7 cellular contexts compared by ENCODE assay signal in the genomic region with DNA sequence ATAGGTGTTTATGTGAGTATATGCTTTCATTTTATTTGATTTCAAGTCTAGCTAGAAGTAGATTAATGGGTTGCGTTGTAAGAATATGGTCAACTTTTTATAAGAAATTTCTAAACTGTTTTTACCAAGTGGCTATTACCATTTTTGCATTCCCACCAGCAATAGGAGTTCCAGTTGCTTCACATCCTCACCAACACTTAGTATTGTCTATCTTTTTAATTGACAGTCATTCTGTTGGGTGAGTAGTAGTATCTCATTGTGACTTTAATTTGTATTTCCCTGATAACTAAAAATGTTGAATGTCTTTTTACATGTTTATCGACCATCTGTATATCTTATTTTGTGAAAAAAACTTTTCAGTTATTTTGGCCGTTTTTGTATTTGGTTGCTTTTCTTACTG.
"Had no signal": no experiment of that assay in that cellular context is flagged by ENCODE, and none has a peak within 500 bp of the region (broad histone marks: within the 10 kb centered on the region; RNA-seq: fewer than 3 reads in every experiment).

No MANE protein-coding gene starts in this region.

- H3K4me1 ChIP-seq: HAP-1 had no signal

- H2AFZ ChIP-seq: GM23338 had no signal

- ATAC-seq: GM23338, HCT116, HepG2 had no signal

- H3K4me3 Mint-ChIP-seq: GM23338, IgD-negative memory B cell had no signal

- H3K4me2 ChIP-seq: GM23338 had no signal

- FAIRE-seq: HepG2 had no signal

- H3K4me3 ChIP-seq: GM23338, HAP-1 had no signal

- DNase-seq: H7, KBM-7 had no signal

- H3K27ac Mint-ChIP-seq: GM23338, IgD-negative memory B cell had no signal

- H3K9me3 ChIP-seq: HAP-1 had no signal

- H3K36me3 ChIP-seq: HAP-1 had no signal

- H3K27me3 Mint-ChIP-seq: IgD-negative memory B cell had no signal
